In the genomic region with DNA sequence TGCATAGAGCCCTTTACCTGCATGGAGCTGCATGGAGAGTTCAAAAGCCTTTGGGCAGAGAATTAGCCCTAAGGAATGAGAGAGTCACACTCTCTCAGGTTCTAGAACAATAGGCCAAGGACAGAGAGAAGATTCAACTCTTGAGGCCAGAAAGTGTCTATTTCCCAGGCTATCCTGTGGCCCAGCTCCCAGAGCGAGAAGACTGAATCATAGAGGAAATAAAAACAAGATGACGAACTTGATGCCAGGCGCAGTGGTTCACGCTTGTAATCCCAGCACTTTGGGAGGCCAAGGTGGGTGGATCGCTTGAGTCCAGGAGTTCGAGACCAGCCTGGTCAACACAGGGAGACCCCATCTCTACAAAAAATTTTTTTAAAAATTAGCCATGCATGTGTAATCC, we compare ENCODE assay signal across 1 cellular context.
TF ChIP-seq lines count a peak whose summit lies in the region.

No MANE protein-coding gene starts in this region.

TF ChIP-seq in GM23338, 12 proteins besides CTCF, POLR2A, EP300 and RAD21 (continued from another document):
- TF ChIP-seq, protein P1, sequence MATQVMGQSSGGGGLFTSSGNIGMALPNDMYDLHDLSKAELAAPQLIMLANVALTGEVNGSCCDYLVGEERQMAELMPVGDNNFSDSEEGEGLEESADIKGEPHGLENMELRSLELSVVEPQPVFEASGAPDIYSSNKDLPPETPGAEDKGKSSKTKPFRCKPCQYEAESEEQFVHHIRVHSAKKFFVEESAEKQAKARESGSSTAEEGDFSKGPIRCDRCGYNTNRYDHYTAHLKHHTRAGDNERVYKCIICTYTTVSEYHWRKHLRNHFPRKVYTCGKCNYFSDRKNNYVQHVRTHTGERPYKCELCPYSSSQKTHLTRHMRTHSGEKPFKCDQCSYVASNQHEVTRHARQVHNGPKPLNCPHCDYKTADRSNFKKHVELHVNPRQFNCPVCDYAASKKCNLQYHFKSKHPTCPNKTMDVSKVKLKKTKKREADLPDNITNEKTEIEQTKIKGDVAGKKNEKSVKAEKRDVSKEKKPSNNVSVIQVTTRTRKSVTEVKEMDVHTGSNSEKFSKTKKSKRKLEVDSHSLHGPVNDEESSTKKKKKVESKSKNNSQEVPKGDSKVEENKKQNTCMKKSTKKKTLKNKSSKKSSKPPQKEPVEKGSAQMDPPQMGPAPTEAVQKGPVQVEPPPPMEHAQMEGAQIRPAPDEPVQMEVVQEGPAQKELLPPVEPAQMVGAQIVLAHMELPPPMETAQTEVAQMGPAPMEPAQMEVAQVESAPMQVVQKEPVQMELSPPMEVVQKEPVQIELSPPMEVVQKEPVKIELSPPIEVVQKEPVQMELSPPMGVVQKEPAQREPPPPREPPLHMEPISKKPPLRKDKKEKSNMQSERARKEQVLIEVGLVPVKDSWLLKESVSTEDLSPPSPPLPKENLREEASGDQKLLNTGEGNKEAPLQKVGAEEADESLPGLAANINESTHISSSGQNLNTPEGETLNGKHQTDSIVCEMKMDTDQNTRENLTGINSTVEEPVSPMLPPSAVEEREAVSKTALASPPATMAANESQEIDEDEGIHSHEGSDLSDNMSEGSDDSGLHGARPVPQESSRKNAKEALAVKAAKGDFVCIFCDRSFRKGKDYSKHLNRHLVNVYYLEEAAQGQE (IDR thresholded peaks at IDR 0.05; ENCODE audit: unreplicated experiment): no peak
- no peak for TF ChIP-seq EZH2phosphoT487 (IDR thresholded peaks at IDR 0.05; ENCODE audit: unreplicated experiment)
- no peak for TF ChIP-seq ZNF331 (CRISPR knock-in tag; IDR thresholded peaks at IDR 0.05; ENCODE audit: low read depth)
- TF ChIP-seq, protein P2, sequence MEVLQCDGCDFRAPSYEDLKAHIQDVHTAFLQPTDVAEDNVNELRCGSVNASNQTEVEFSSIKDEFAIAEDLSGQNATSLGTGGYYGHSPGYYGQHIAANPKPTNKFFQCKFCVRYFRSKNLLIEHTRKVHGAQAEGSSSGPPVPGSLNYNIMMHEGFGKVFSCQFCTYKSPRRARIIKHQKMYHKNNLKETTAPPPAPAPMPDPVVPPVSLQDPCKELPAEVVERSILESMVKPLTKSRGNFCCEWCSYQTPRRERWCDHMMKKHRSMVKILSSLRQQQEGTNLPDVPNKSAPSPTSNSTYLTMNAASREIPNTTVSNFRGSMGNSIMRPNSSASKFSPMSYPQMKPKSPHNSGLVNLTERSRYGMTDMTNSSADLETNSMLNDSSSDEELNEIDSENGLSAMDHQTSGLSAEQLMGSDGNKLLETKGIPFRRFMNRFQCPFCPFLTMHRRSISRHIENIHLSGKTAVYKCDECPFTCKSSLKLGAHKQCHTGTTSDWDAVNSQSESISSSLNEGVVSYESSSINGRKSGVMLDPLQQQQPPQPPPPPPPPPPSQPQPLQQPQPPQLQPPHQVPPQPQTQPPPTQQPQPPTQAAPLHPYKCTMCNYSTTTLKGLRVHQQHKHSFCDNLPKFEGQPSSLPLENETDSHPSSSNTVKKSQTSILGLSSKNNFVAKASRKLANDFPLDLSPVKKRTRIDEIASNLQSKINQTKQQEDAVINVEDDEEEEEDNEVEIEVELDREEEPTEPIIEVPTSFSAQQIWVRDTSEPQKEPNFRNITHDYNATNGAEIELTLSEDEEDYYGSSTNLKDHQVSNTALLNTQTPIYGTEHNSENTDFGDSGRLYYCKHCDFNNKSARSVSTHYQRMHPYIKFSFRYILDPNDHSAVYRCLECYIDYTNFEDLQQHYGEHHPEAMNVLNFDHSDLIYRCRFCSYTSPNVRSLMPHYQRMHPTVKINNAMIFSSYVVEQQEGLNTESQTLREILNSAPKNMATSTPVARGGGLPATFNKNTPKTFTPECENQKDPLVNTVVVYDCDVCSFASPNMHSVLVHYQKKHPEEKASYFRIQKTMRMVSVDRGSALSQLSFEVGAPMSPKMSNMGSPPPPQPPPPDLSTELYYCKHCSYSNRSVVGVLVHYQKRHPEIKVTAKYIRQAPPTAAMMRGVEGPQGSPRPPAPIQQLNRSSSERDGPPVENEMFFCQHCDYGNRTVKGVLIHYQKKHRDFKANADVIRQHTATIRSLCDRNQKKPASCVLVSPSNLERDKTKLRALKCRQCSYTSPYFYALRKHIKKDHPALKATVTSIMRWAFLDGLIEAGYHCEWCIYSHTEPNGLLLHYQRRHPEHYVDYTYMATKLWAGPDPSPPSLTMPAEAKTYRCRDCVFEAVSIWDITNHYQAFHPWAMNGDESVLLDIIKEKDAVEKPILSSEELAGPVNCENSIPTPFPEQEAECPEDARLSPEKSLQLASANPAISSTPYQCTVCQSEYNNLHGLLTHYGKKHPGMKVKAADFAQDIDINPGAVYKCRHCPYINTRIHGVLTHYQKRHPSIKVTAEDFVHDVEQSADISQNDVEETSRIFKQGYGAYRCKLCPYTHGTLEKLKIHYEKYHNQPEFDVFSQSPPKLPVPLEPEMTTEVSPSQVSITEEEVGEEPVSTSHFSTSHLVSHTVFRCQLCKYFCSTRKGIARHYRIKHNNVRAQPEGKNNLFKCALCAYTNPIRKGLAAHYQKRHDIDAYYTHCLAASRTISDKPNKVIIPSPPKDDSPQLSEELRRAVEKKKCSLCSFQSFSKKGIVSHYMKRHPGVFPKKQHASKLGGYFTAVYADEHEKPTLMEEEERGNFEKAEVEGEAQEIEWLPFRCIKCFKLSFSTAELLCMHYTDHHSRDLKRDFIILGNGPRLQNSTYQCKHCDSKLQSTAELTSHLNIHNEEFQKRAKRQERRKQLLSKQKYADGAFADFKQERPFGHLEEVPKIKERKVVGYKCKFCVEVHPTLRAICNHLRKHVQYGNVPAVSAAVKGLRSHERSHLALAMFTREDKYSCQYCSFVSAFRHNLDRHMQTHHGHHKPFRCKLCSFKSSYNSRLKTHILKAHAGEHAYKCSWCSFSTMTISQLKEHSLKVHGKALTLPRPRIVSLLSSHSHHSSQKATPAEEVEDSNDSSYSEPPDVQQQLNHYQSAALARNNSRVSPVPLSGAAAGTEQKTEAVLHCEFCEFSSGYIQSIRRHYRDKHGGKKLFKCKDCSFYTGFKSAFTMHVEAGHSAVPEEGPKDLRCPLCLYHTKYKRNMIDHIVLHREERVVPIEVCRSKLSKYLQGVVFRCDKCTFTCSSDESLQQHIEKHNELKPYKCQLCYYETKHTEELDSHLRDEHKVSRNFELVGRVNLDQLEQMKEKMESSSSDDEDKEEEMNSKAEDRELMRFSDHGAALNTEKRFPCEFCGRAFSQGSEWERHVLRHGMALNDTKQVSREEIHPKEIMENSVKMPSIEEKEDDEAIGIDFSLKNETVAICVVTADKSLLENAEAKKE (CRISPR knock-in tag; IDR thresholded peaks at IDR 0.05): no peak
- no peak for TF ChIP-seq CREB1 (CRISPR knock-in tag; IDR thresholded peaks at IDR 0.05; ENCODE audit: low read depth)
- TF ChIP-seq JUNB (IDR thresholded peaks at IDR 0.05; ENCODE audit: unreplicated experiment): no peak
- no peak for TF ChIP-seq ZNF114 (CRISPR knock-in tag; IDR thresholded peaks at IDR 0.05)
